ENCODE assay signal across 8 cellular contexts in genomic region chr2:60818272-60818671, GRCh38.
DNase-seq lines count a peak whose midpoint lies in the region; ATAC-seq and FAIRE-seq lines count a peak whose summit lies in the region.

No MANE protein-coding gene starts in this region.

- peak; percentile 74 for DNase-seq in activated effector memory CD4-positive, alpha-beta T cell treated with anti-CD3 and anti-CD28 coated beads, Interleukin-2, amount 50 U/mL, for 16 hours
- DNase-seq in activated effector memory CD4-positive, alpha-beta T cell treated with Interleukin-2 at 50 U/mL for 16 hours = no peak
- DNase-seq in activated CD8-positive, alpha-beta memory T cell treated with anti-CD3 and anti-CD28 coated beads, Interleukin-2, amount 50 U/mL, for 24 hours (ENCODE audit: extremely low read depth) = peak; percentile 30
- DNase-seq in iris pigment epithelial cell (ENCODE audit: low read depth) (peak; percentile 24), RCC 7860 (ENCODE audit: low spot score) (no peak)
- peak; percentile 77 for DNase-seq in stimulated activated naive CD8-positive, alpha-beta T cell treated with anti-CD3 and anti-CD28 coated beads, Interleukin-15, Interleukin-2, amounts not matched to agents 100 U/mL and 50 U/mL, for 24 hours

- no peak for FAIRE-seq in RCC 7860 (lab: Jason Lieb, UNC)

- peak; percentile 74 for ATAC-seq in stimulated activated naive CD8-positive, alpha-beta T cell treated with anti-CD3 and anti-CD28 coated beads, Interleukin-15, Interleukin-2, amounts not matched to agents 100 U/mL and 50 U/mL, for 24 hours
- ATAC-seq in GM21447 (IDR thresholded peaks at IDR 0.05; ENCODE audit: unreplicated experiment) (no peak), GM21515 (IDR thresholded peaks at IDR 0.05; ENCODE audit: unreplicated experiment) (no peak)

Comparison
In these comparisons a context has a peak if more than half of its experiments do, and no peak if none do; other contexts are left out.
1. DNase-seq: peak in activated effector memory CD4-positive, alpha-beta T cell treated with anti-CD3 and anti-CD28 coated beads, Interleukin-2, amount 50 U/mL, for 16 hours (single experiment), activated CD8-positive, alpha-beta memory T cell treated with anti-CD3 and anti-CD28 coated beads, Interleukin-2, amount 50 U/mL, for 24 hours (single experiment), iris pigment epithelial cell (single experiment) and stimulated activated naive CD8-positive, alpha-beta T cell treated with anti-CD3 and anti-CD28 coated beads, Interleukin-15, Interleukin-2, amounts not matched to agents 100 U/mL and 50 U/mL, for 24 hours (single experiment); none in activated effector memory CD4-positive, alpha-beta T cell treated with Interleukin-2 at 50 U/mL for 16 hours (single experiment) and RCC 7860 (single experiment).